1 cellular context compared by ENCODE assay signal in the genomic region with DNA sequence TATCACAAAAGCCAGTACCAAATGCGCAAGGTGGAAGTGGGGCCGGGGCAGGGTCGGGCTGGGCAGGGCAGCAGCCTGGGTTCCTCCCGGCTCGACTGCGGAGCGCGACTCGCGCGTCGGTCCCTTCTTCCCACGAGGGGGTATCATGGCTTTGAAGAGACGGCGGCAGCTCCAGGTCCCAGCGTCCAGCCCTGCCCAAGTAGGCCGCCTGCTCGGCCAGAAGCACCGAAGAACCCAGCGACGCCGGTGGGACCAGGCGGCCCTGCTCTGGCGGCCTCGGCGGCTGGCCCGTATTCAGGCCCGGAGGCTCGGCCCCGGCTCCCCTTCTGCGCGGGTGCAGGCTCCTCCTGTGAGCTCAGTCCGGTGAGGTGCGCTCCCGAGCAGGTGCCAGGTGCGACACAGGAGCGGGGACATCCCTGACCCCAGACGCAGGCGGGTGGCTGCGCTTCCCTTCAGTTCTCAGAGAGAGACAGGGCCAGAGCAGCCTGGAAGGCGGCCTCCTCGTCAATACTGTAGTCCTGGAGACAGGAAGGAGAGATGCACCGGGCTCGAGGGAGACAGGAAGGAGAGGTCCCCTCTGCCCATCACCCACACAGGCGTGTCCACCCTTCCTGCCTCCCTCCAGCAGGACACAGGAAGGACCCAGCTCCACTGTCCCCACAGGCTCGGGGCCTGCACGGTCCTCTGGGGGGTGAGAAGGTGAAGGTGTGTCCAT.
TF ChIP-seq lines count a peak whose summit lies in the region.

No MANE protein-coding gene starts in this region.

TF ChIP-seq in IMR-90, 13 proteins besides CTCF, POLR2A, EP300 and RAD21:
- no peak for TF ChIP-seq BHLHE40 (IDR thresholded peaks at IDR 0.05; ENCODE audit: low read depth, low read length)
TF ChIP-seq in IMR-90: peak in this region for 0.
